27 cellular contexts compared by ENCODE assay signal in the genomic region with DNA sequence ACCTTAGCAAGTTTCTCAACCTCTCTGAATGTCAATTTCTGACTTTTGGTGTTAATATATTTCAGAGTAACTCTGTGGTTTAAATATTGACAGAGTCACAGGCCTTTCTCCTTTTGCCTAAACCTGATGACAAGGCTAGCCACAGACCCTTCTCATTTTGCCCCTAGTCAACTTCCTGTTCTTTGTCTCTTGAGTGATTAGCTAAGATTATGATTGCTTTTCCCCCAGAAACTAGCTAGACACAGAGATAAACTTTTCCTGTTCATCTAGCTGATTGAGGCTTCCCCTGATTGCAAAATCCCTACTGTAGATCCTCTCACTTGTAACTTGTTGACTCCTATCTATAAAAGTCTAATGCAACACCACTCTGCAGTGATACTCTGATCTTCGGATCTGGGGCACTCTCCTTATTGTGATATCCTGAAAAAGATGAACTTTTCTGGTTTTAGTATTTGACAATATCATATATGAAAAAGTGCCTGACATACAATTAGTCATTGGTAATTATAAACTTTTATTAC.
DNase-seq lines count a peak whose midpoint lies in the region; ATAC-seq, FAIRE-seq and TF ChIP-seq lines count a peak whose summit lies in the region.
"Had no signal": no experiment of that assay in that cellular context is flagged by ENCODE, and none has a peak within 500 bp of the region (broad histone marks: within the 10 kb centered on the region; RNA-seq: fewer than 3 reads in every experiment).

No MANE protein-coding gene starts in this region.

- peaks cover 10% of the 10 kb centered on the region for H3K9me3 Mint-ChIP-seq in endodermal cell
- H3K9me3 Mint-ChIP-seq: CD8-positive, alpha-beta T cell; T-helper 1 cell treated with Interleukin-12 subunit alpha and Interleukin-12 subunit beta and Interleukin-4 antibody, amounts not matched to agents 30 μg/mL and 1 μg/mL, for 36 hours had no signal

- ATAC-seq in GM21737 (IDR thresholded peaks at IDR 0.05; ENCODE audit: unreplicated experiment) (no peak), GM18907 (IDR thresholded peaks at IDR 0.05; ENCODE audit: unreplicated experiment) (no peak), GM18909 (IDR thresholded peaks at IDR 0.05; ENCODE audit: poor library complexity, unreplicated experiment) (no peak)
- ATAC-seq: CD8-positive, alpha-beta T cell; GM23338 had no signal

- H3K27ac ChIP-seq in endodermal cell (ENCODE audit: low read depth, low read length) (no peak overlapping the region), smooth muscle cell (ENCODE audit: low read depth) (no peak overlapping the region)
- H3K27ac ChIP-seq: C4-2B, RWPE1 had no signal

- no peak overlapping the region for H3K27ac Mint-ChIP-seq in endodermal cell
- H3K27ac Mint-ChIP-seq: B cell; CD8-positive, alpha-beta T cell; GM23338; H9; IgD-negative memory B cell; T-helper 1 cell treated with Interleukin-12 subunit alpha and Interleukin-12 subunit beta and Interleukin-4 antibody, amounts not matched to agents 30 μg/mL and 1 μg/mL, for 36 hours had no signal

- no peak for TF ChIP-seq CTCF in endodermal cell (conservative IDR thresholded peaks at IDR 0.05)
- TF ChIP-seq CTCF in smooth muscle cell (IDR thresholded peaks at IDR 0.05; ENCODE audit: borderline replicate concordance, insufficient read depth, poor library complexity, severe bottlenecking) = no peak

- no peaks in the 10 kb centered on the region for H3K27me3 Mint-ChIP-seq in endodermal cell (ENCODE audit: insufficient read depth)
- H3K27me3 Mint-ChIP-seq: B cell had no signal

- FAIRE-seq in GM18507 (lab: Jason Lieb, UNC) = peak; percentile 45
- FAIRE-seq: GM12891, HTR-8/SVneo had no signal

- WGBS in endodermal cell (ENCODE audit: insufficient coverage in 1 of 2, insufficient read length in 1 of 2), 2 experiments = 100% methylated on average over 1 of the region's 1 CpG; no CpG with 5 or more reads in 1 of the 2 experiments
- WGBS in smooth muscle cell (ENCODE audit: low lambda C conversion rate) = 66% methylated on average over 1 of the region's 1 CpG

- H3K9me3 ChIP-seq in endodermal cell (ENCODE audit: control insufficient read depth, low read length) (peaks cover 18% of the 10 kb centered on the region), smooth muscle cell (replicated peaks; ENCODE audit: low read depth) (no peaks in the 10 kb centered on the region)

- no peak overlapping the region for H3K4me3 Mint-ChIP-seq in endodermal cell
- H3K4me3 Mint-ChIP-seq: B cell; CD8-positive, alpha-beta T cell; GM23338; H9; IgD-negative memory B cell; T-helper 1 cell treated with Interleukin-12 subunit alpha and Interleukin-12 subunit beta and Interleukin-4 antibody, amounts not matched to agents 30 μg/mL and 1 μg/mL, for 36 hours had no signal

- H3K36me3 ChIP-seq in endodermal cell (ENCODE audit: control insufficient read depth, insufficient read depth, low read length) = no peaks in the 10 kb centered on the region
- H3K36me3 ChIP-seq in smooth muscle cell (ENCODE audit: low read depth) = no peaks in the 10 kb centered on the region

- H3K9ac ChIP-seq in endodermal cell (ENCODE audit: extremely low read depth, low read length, poor library complexity, severe bottlenecking) = no peak overlapping the region
- no peak overlapping the region for H3K9ac ChIP-seq in smooth muscle cell (ENCODE audit: low read depth)

- H3K4me2 ChIP-seq in smooth muscle cell = no peak overlapping the region
- H3K4me2 ChIP-seq: GM23338 had no signal

- no peaks in the 10 kb centered on the region for H3K79me2 ChIP-seq in smooth muscle cell (ENCODE audit: low read depth)

- H3F3A ChIP-seq in smooth muscle cell (ENCODE audit: low read depth) = no peaks in the 10 kb centered on the region

- H3K4me1 Mint-ChIP-seq in endodermal cell = no peaks in the 10 kb centered on the region
- H3K4me1 Mint-ChIP-seq: B cell, GM23338, H9 had no signal

- H3K4me3 ChIP-seq in endodermal cell (ENCODE audit: low read length) (peak overlapping the region; percentile 5), smooth muscle cell (no peak overlapping the region)
- H3K4me3 ChIP-seq: GM23338 had no signal

- H2AFZ ChIP-seq in smooth muscle cell (ENCODE audit: low read depth) = peak overlapping the region; percentile 6
- H2AFZ ChIP-seq: GM23338 had no signal

- H3K4me1 ChIP-seq in endodermal cell (ENCODE audit: control insufficient read depth, insufficient read depth, low read length) = no peaks in the 10 kb centered on the region
- no peaks in the 10 kb centered on the region for H3K4me1 ChIP-seq in smooth muscle cell (ENCODE audit: low read depth)

- no peaks in the 10 kb centered on the region for H3K27me3 ChIP-seq in endodermal cell (ENCODE audit: control insufficient read depth, insufficient read depth, low read length, poor library complexity, severe bottlenecking)
- H3K27me3 ChIP-seq in smooth muscle cell (ENCODE audit: low read depth) = no peaks in the 10 kb centered on the region

- no peaks in the 10 kb centered on the region for H4K20me1 ChIP-seq in smooth muscle cell (ENCODE audit: low read depth)

- peaks cover 6% of the 10 kb centered on the region for H3K36me3 Mint-ChIP-seq in endodermal cell (ENCODE audit: low read depth)
- H3K36me3 Mint-ChIP-seq: CD8-positive, alpha-beta T cell; IgD-negative memory B cell had no signal

- DNase-seq in GM18507 (ENCODE audit: extremely low spot score, insufficient read length, low read depth) (no peak), Kasumi-1 (lab: John Stamatoyannopoulos, UW) (peak; percentile 60 to 68), endodermal cell (no peak), smooth muscle cell (lab: John Stamatoyannopoulos, UW; ENCODE audit: unreplicated experiment) (no peak)
- DNase-seq: CD8-positive, alpha-beta T cell; DMS 273 treated with DMSO at 0.1 percent for 48 hours; DMS79 treated with DMSO at 0.1 percent for 48 hours; GF-D8; H9; NCI-H1105 treated with DMSO at 0.1 percent for 48 hours; NCI-H146; NCI-H1930; NCI-H2107; NCI-H524 treated with DMSO at 0.1 percent for 48 hours; SHP77; SW 1271 had no signal

Comparison
In these comparisons a context has a peak if more than half of its experiments do, and no peak if none do; other contexts are left out.
1. DNase-seq: peak in Kasumi-1 (2 of 2); none in GM18507 (single experiment), endodermal cell (single experiment) and smooth muscle cell (single experiment).